1 cellular context compared by ENCODE assay signal in genomic region chr11:46348986-46349401, GRCh38.
TF ChIP-seq lines count a peak whose summit lies in the region.

No MANE protein-coding gene starts in this region.

TF ChIP-seq in WTC11, 78 proteins besides CTCF, POLR2A, EP300 and RAD21 (continued from another document):
- no peak for TF ChIP-seq ZNF532 (CRISPR knock-in tag; IDR thresholded peaks at IDR 0.05; ENCODE audit: borderline replicate concordance)
